Comparison of ENCODE assay signal across 29 cellular contexts in the genomic region with DNA sequence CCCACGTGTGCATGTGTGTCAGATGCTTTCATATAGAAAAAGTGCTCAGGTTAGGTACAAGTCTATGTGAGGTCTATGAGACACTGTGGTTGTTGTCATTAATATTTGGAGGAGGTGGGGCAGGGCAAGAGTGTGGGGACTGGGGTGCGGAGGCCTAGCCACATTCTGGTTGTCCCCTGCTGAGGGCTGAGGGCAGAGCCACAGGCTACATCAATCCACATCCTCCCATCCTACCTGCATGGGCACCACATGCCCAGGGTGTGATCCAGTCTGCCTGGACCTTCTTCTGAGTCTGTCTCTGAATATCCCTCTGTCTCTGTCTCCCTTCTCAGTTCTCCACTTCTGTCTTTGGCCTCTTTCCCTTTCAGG. TPM values are rescaled to one million over a fixed set of nuclear protein-coding genes. Genes with fewer than 3 reads are reported as not detected.
"Had no signal": no experiment of that assay in that cellular context is flagged by ENCODE, and none has a peak within 500 bp of the region (broad histone marks: within the 10 kb centered on the region; RNA-seq: fewer than 3 reads in every experiment).

No MANE protein-coding gene starts in this region.

- FAIRE-seq: keratinocyte had no signal

- H3K4me2 ChIP-seq: neural progenitor cell had no signal

- H3K27ac Mint-ChIP-seq: nephron, neural progenitor cell had no signal

- H2AFZ ChIP-seq: neural progenitor cell had no signal

- H3K9me3 ChIP-seq: gastrocnemius medialis, lower lobe of right lung, psoas muscle, sigmoid colon, thoracic aorta, tibial nerve, upper lobe of right lung, uterus had no signal

- DNase-seq: dorsolateral prefrontal cortex; effector CD4-positive, alpha-beta T cell; foreskin fibroblast; gastrocnemius medialis; head of caudate nucleus; left ventricle myocardium superior; lower lobe of right lung; nucleus accumbens; psoas muscle; right cardiac atrium; sigmoid colon; stimulated activated CD4-positive, alpha-beta T cell treated with anti-CD3 and anti-CD28 coated beads, Interleukin-2, amount 100 ng/mL, for 24 hours; stimulated activated CD4-positive, alpha-beta T cell treated with anti-CD3 and anti-CD28 coated beads, Interleukin-4, amount 100 ng/mL, for 24 hours; stimulated activated naive CD4-positive, alpha-beta T cell treated with Interleukin-2 at 50 U/mL for 16 hours; upper lobe of right lung; uterus had no signal

- H3K36me3 ChIP-seq: gastrocnemius medialis, lower lobe of right lung, neural progenitor cell, sigmoid colon, thoracic aorta, tibial nerve, upper lobe of right lung, uterus had no signal

- ATAC-seq: esophagus mucosa; gastrocnemius medialis; left ventricle myocardium superior; lower lobe of right lung; psoas muscle; right cardiac atrium; stimulated activated effector memory CD8-positive, alpha-beta T cell treated with anti-CD3 and anti-CD28 coated beads, Interleukin-12 subunit alpha, Interleukin-12 subunit beta, amount 100 ng/mL, for 72 hours; upper lobe of right lung had no signal

- H3K36me3 Mint-ChIP-seq: neural progenitor cell; stimulated activated effector memory CD8-positive, alpha-beta T cell treated with anti-CD3 and anti-CD28 coated beads, Interleukin-12 subunit alpha, Interleukin-12 subunit beta, amount 100 ng/mL, for 72 hours had no signal

- H3K4me3 Mint-ChIP-seq: nephron; neural progenitor cell; stimulated activated effector memory CD8-positive, alpha-beta T cell treated with anti-CD3 and anti-CD28 coated beads, Interleukin-12 subunit alpha, Interleukin-12 subunit beta, amount 100 ng/mL, for 72 hours had no signal

- H3K4me1 ChIP-seq: gastrocnemius medialis, lower lobe of right lung, neural progenitor cell, psoas muscle, sigmoid colon, tibial nerve, upper lobe of right lung, uterus had no signal

- H3K9me3 Mint-ChIP-seq: stimulated activated effector memory CD8-positive, alpha-beta T cell treated with anti-CD3 and anti-CD28 coated beads, Interleukin-12 subunit alpha, Interleukin-12 subunit beta, amount 100 ng/mL, for 72 hours had no signal

- H3K9ac ChIP-seq: neural progenitor cell had no signal

- H3K4me1 Mint-ChIP-seq: nephron, neural progenitor cell had no signal

- H3K27ac ChIP-seq: dorsolateral prefrontal cortex, epithelial cell of prostate, gastrocnemius medialis, lower lobe of right lung, neural progenitor cell, psoas muscle, sigmoid colon, thoracic aorta, tibial nerve, upper lobe of right lung, uterus had no signal

- H3K27me3 ChIP-seq: gastrocnemius medialis, neural progenitor cell, sigmoid colon, upper lobe of right lung, uterus had no signal

- H3K4me3 ChIP-seq: dorsolateral prefrontal cortex, gastrocnemius medialis, lower lobe of right lung, neural progenitor cell, psoas muscle, sigmoid colon, thoracic aorta, tibial nerve, upper lobe of right lung, uterus had no signal

RNA-seq across cellular contexts. Expression of gene GATA1, which starts 1.2 kb away (rescaled TPM):
- total RNA-seq: esophagus mucosa, gastrocnemius medialis, glomerular endothelial cell, left ventricle myocardium superior, osteocyte, renal cortical epithelial cell, right cardiac atrium, sigmoid colon had no signal
- polyA plus RNA-seq: keratinocyte, right cardiac atrium, sigmoid colon had no signal

RNA-seq across cellular contexts. Expression of gene GLOD5, which starts 23.6 kb away (rescaled TPM):
- total RNA-seq: dorsolateral prefrontal cortex, gastrocnemius medialis, glomerular endothelial cell, left ventricle myocardium superior, mononuclear cell, osteocyte, psoas muscle, renal cortical epithelial cell, right cardiac atrium, sigmoid colon, skeletal muscle tissue, thoracic aorta, tibial nerve, uterus had no signal
- polyA plus RNA-seq: keratinocyte, psoas muscle, right cardiac atrium had no signal

RNA-seq across cellular contexts. Expression of gene ERAS, which starts 41.2 kb away (rescaled TPM):
- total RNA-seq: esophagus mucosa, gastrocnemius medialis, glomerular endothelial cell, left ventricle myocardium superior, lower lobe of right lung, mononuclear cell, osteocyte, psoas muscle, right cardiac atrium, sigmoid colon, skeletal muscle tissue, thoracic aorta, tibial nerve, upper lobe of right lung had no signal
- polyA plus RNA-seq: keratinocyte, psoas muscle, right cardiac atrium had no signal

RNA-seq across cellular contexts. Expression of gene PCSK1N, which starts 50.3 kb away (rescaled TPM):
- total RNA-seq: gastrocnemius medialis, skeletal muscle tissue had no signal
- polyA plus RNA-seq: psoas muscle had no signal
